ENCODE assay signal across 17 cellular contexts in the genomic region with DNA sequence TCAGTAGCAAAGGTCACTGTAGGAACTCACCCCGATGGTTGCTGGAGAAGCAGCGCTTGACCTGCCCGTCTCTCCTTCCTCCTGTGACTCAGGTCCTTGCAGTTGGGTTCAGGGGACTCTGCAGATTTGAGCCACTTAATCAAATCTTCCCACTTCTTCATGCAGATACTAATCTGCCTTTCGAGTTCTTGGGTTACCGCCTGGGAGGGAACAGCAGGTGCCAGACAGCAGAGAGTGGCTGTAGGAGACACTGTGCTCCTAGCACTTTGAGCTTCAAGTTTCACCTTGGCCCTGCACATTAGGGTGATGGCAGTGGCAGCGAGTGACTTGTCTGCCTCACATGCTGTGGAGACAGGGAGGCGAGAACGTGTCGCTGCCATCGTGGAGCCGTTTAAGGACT.
DNase-seq lines count a peak whose midpoint lies in the region; ATAC-seq and TF ChIP-seq lines count a peak whose summit lies in the region.
"Had no signal": no experiment of that assay in that cellular context is flagged by ENCODE, and none has a peak within 500 bp of the region (broad histone marks: within the 10 kb centered on the region; RNA-seq: fewer than 3 reads in every experiment).

No MANE protein-coding gene starts in this region.

- no peak for TF ChIP-seq POLR2A in GM18505 (IDR thresholded peaks at IDR 0.05; ENCODE audit: borderline replicate concordance, extremely low read depth, insufficient read depth, insufficient read length)

- CTCF ChIA-PET in OCI-LY7 (lab: Charles Lee; ENCODE audit: unreplicated experiment) = no interaction called here

- ATAC-seq in GM18505 (IDR thresholded peaks at IDR 0.05; ENCODE audit: unreplicated experiment) = no peak
- no peak for ATAC-seq in GM19324 (IDR thresholded peaks at IDR 0.05; ENCODE audit: low FRiP score, unreplicated experiment)
- ATAC-seq: T-cell had no signal

- H3K9me2 ChIP-seq in OCI-LY7 (ENCODE audit: insufficient read depth, low read length) = no peaks in the 10 kb centered on the region

- H3K36me3 ChIP-seq in OCI-LY7 (ENCODE audit: insufficient read depth, low read length) = no peaks in the 10 kb centered on the region

- H3K79me2 ChIP-seq in OCI-LY7 (ENCODE audit: insufficient read depth, low read depth, low read length) = no peaks in the 10 kb centered on the region

- BruUV-seq in OCI-LY7 (replicated peaks; lab: Mats Ljungman, UMichigan) = no TSS peak

- DNase-seq in NCI-H82 (lab: John Stamatoyannopoulos, UW) = peak; percentile 7
- DNase-seq in NCI-H82 treated with DMSO at 0.1 percent for 48 hours (lab: John Stamatoyannopoulos, UW; ENCODE audit: unreplicated experiment) = no peak
- no peak for DNase-seq in OCI-LY7 (ENCODE audit: low spot score)
- peak; percentile 62 for DNase-seq in left kidney (ENCODE audit: low read depth, low spot score)
- no peak for DNase-seq in activated effector memory CD4-positive, alpha-beta T cell treated with Interleukin-2 at 50 U/mL for 16 hours
- no peak for DNase-seq in activated CD4-positive, alpha-beta T cell treated with anti-CD3 and anti-CD28 coated beads, Interleukin-2, amount 50 U/mL, for 48 hours
- DNase-seq: COR-L47, HCEC 1CT, NCI-H1417 treated with DMSO at 0.1 percent for 48 hours, NCI-H1930, NCI-H226, NCI-H526 treated with DMSO at 0.1 percent for 48 hours, T-cell had no signal

- peak overlapping the region; percentile 54 for H3K4me2 ChIP-seq in OCI-LY7 (ENCODE audit: low read length)

- H3K27ac ChIP-seq in OCI-LY7 (ENCODE audit: low read depth, low read length, poor library complexity, severe bottlenecking) = no peak overlapping the region
- H3K27ac ChIP-seq: C4-2B, SK-N-MC had no signal

- H3K4me3 ChIP-seq in OCI-LY7 (ENCODE audit: low read depth, low read length, poor library complexity, severe bottlenecking) = no peak overlapping the region

- intact Hi-C loops in OCI-LY7 (cut with micrococcal nuclease; ENCODE audit: unreplicated experiment) = no loop called here

- no peaks in the 10 kb centered on the region for H3K9me3 ChIP-seq in OCI-LY7 (ENCODE audit: low read length)

- POLR2A ChIA-PET in OCI-LY7 (lab: Charles Lee) = no interaction called here

- no peaks in the 10 kb centered on the region for H4K20me1 ChIP-seq in OCI-LY7 (ENCODE audit: insufficient read depth, low read length)

- peak overlapping the region; percentile 65; the same call in 1 of the 2 replicates for H2AFZ ChIP-seq in OCI-LY7 (ENCODE audit: low read length)

- no peak for TF ChIP-seq CTCF in OCI-LY7 (conservative IDR thresholded peaks at IDR 0.05; ENCODE audit: low read length)

- peaks cover 20% of the 10 kb centered on the region for H3K4me1 ChIP-seq in OCI-LY7 (ENCODE audit: insufficient read depth, low read length, poor library complexity, severe bottlenecking)

Comparison
In these comparisons a context has a peak if more than half of its experiments do, and no peak if none do; other contexts are left out.
1. DNase-seq: peak in NCI-H82 (single experiment) and left kidney (single experiment); none in NCI-H82 treated with DMSO at 0.1 percent for 48 hours (single experiment), OCI-LY7 (single experiment), activated effector memory CD4-positive, alpha-beta T cell treated with Interleukin-2 at 50 U/mL for 16 hours (single experiment) and activated CD4-positive, alpha-beta T cell treated with anti-CD3 and anti-CD28 coated beads, Interleukin-2, amount 50 U/mL, for 48 hours (0 of 2).